7 cellular contexts compared by ENCODE assay signal in genomic region chr17:44688675-44689491, GRCh38. TPM values are rescaled to one million over a fixed set of nuclear protein-coding genes. Genes with fewer than 3 reads are reported as not detected.
DNase-seq lines count a peak whose midpoint lies in the region; TF ChIP-seq lines count a peak whose summit lies in the region.

No MANE protein-coding gene starts in this region.

- intact Hi-C loops in ascending aorta (cut with DNase I): no loop called here

- no peak for TF ChIP-seq CTCF in GM13977 (IDR thresholded peaks at IDR 0.05; ENCODE audit: extremely low read depth, insufficient read depth, missing control alignments)
- no peak for TF ChIP-seq CTCF in ascending aorta (IDR thresholded peaks at IDR 0.05)
- no peak for TF ChIP-seq CTCF in kidney epithelial cell (IDR thresholded peaks at IDR 0.05; ENCODE audit: insufficient read depth, low read length, poor library complexity, severe bottlenecking)

- H3K9me3 ChIP-seq in ascending aorta: no peaks in the 10 kb centered on the region
- no peaks in the 10 kb centered on the region for H3K9me3 ChIP-seq in subcutaneous abdominal adipose tissue (ENCODE audit: control insufficient read depth in 5 of 5, low read length in 5 of 5)

- in situ Hi-C loops in GM13977 (cut with MboI; ENCODE audit: low pct_unique_long_range_greater_than_20kb, low sequenced_read_pairs, unreplicated experiment): no loop called here

- DNase-seq in GM13977 (ENCODE audit: low spot score) (peak; percentile 42), HPDE6-E6E7 (ENCODE audit: extremely low spot score) (peak; percentile 5), ascending aorta (ENCODE audit: low spot score in 2 of 2) (no peak), kidney epithelial cell (ENCODE audit: low read depth) (no peak), GM19240 (ENCODE audit: insufficient read length, low spot score) (no peak), DMS79 (lab: John Stamatoyannopoulos, UW) (no peak)

- H3K27me3 ChIP-seq in ascending aorta: no peaks in the 10 kb centered on the region
- H3K27me3 ChIP-seq in kidney epithelial cell (ENCODE audit: control insufficient read depth, insufficient read depth, low read length): no peaks in the 10 kb centered on the region
- no peaks in the 10 kb centered on the region for H3K27me3 ChIP-seq in subcutaneous abdominal adipose tissue (ENCODE audit: control insufficient read depth in 5 of 5, insufficient read depth in 4 of 5, low read length in 5 of 5)

- H3K4me3 ChIP-seq in ascending aorta (peak overlapping the region; percentile 75 to 76), kidney epithelial cell (ENCODE audit: low read depth, low read length) (peak overlapping the region; percentile 63), subcutaneous abdominal adipose tissue (ENCODE audit: low read depth in 1 of 5, low read length in 5 of 5) (peak overlapping the region; percentile 85 to 99 (median 98))

- H3K4me1 ChIP-seq in ascending aorta (peaks cover 0 to 11% of the 10 kb centered on the region in 2 donors), subcutaneous abdominal adipose tissue (ENCODE audit: control insufficient read depth in 5 of 5, insufficient read depth in 5 of 5, low read length in 5 of 5) (peaks cover 0 to 23% (median 20%) of the 10 kb centered on the region in 5 donors)

- peaks cover 3 to 4% of the 10 kb centered on the region in 2 donors for H3K36me3 ChIP-seq in ascending aorta
- no peaks in the 10 kb centered on the region for H3K36me3 ChIP-seq in kidney epithelial cell (ENCODE audit: control insufficient read depth, insufficient read depth, low read length)
- peaks cover 0 to 8% (median 3%) of the 10 kb centered on the region in 5 donors for H3K36me3 ChIP-seq in subcutaneous abdominal adipose tissue (ENCODE audit: control insufficient read depth in 5 of 5, insufficient read depth in 5 of 5, low read length in 5 of 5)

- H3K27ac ChIP-seq in ascending aorta: peak overlapping the region; percentile 72
- H3K27ac ChIP-seq in subcutaneous abdominal adipose tissue (ENCODE audit: low read depth, low read length): peak overlapping the region; percentile 70

- peak overlapping the region; percentile 70 to 98 (median 94) for H3K9ac ChIP-seq in subcutaneous abdominal adipose tissue (ENCODE audit: low read length in 5 of 5)

RNA-seq across cellular contexts. Expression of gene CCDC43, which starts 0.7 kb away (rescaled TPM):
- total RNA-seq in ascending aorta (2.6 TPM), kidney epithelial cell (22.7 and 23.6 TPM in 2 replicates)

RNA-seq across cellular contexts. Expression of gene DBF4B, which starts 19.6 kb away (rescaled TPM):
- 9.7 TPM for total RNA-seq in ascending aorta
- 6.2 and 10.2 TPM in 2 replicates for total RNA-seq in kidney epithelial cell

RNA-seq across cellular contexts. Expression of gene MEIOC, which starts 32.6 kb away (rescaled TPM):
- not detected for total RNA-seq in ascending aorta
- total RNA-seq in kidney epithelial cell: 3.8 and 5.6 TPM in 2 replicates

Comparison
In these comparisons a context has a peak if more than half of its experiments do, and no peak if none do; other contexts are left out.
1. DNase-seq: peak in GM13977 (single experiment) and HPDE6-E6E7 (single experiment); none in ascending aorta (0 of 2), kidney epithelial cell (single experiment), GM19240 (single experiment) and DMS79 (single experiment).
2. Peak in every context shown above with its lines, with median percentiles within 50 percentile points of each other: H3K4me3 ChIP-seq.